Comparison of ENCODE assay signal across 19 cellular contexts in genomic region chr2:49225126-49225525, GRCh38.
A peak's percentile ranks its signal among the peaks of the same experiment; 100 is the strongest.
DNase-seq lines count a peak whose midpoint lies in the region; ATAC-seq, FAIRE-seq and TF ChIP-seq lines count a peak whose summit lies in the region.
"Had no signal": no experiment of that assay in that cellular context is flagged by ENCODE, and none has a peak within 500 bp of the region (broad histone marks: within the 10 kb centered on the region; RNA-seq: fewer than 3 reads in every experiment).

No MANE protein-coding gene starts in this region.

- FAIRE-seq in pancreas (lab: Jason Lieb, UNC): no peak
- FAIRE-seq: G401.6, GM12891 had no signal

- intact Hi-C loops in pancreas (cut with DNase I): no loop called here
- intact Hi-C loops in dorsolateral prefrontal cortex (cut with DNase I): no loop called here

- no peaks in the 10 kb centered on the region for H3K9me3 ChIP-seq in pancreas
- H3K9me3 ChIP-seq: Caco-2 had no signal

- no peaks in the 10 kb centered on the region for H3K9me3 Mint-ChIP-seq in glutamatergic neuron (ENCODE audit: unreplicated experiment)

- ATAC-seq in pancreas: peak; percentile 51 to 75 (median 56)
- ATAC-seq: HCT116 had no signal

- DNase-seq in NCI-H2196 (lab: John Stamatoyannopoulos, UW; ENCODE audit: unreplicated experiment): peak; percentile 35
- DNase-seq in NCI-H2196 treated with DMSO at 0.1 percent for 48 hours (lab: John Stamatoyannopoulos, UW; ENCODE audit: unreplicated experiment): no peak
- DNase-seq in NCI-H1105 (lab: John Stamatoyannopoulos, UW): peak; percentile 48
- DNase-seq in choroid plexus epithelial cell (ENCODE audit: low read depth): peak; percentile 12
- no peak for DNase-seq in pancreas
- no peak for DNase-seq in GM20000 (ENCODE audit: low spot score)
- no peak for DNase-seq in dorsolateral prefrontal cortex
- DNase-seq in glutamatergic neuron: no peak
- DNase-seq: Caco-2; IMR-90; MV-4-11; NCI-H524 treated with DMSO at 0.1 percent for 48 hours; NK-92 treated with Interleukin-12 subunit alpha and Interleukin-12 subunit beta, amount 100 ng/mL, for 24 hours; OCI-M1 had no signal

- no peak overlapping the region for H3K4me3 ChIP-seq in choroid plexus epithelial cell (ENCODE audit: low read depth, low read length)
- no peak overlapping the region for H3K4me3 ChIP-seq in pancreas
- no peak overlapping the region for H3K4me3 ChIP-seq in dorsolateral prefrontal cortex

- TF ChIP-seq CTCF in choroid plexus epithelial cell (conservative IDR thresholded peaks at IDR 0.05; ENCODE audit: low read depth, low read length): no peak
- no peak for TF ChIP-seq CTCF in pancreas (IDR thresholded peaks at IDR 0.05)
- TF ChIP-seq CTCF in GM20000 (IDR thresholded peaks at IDR 0.05; ENCODE audit: extremely low read depth, missing control alignments): no peak
- TF ChIP-seq CTCF in dorsolateral prefrontal cortex (IDR thresholded peaks at IDR 0.05 in 54 of 56, conservative IDR thresholded peaks at IDR 0.05 in 2 of 56; ENCODE audit: low read depth in 1 of 56, partially characterized antibody in 56 of 56): no peak
- no peak for TF ChIP-seq CTCF in glutamatergic neuron (IDR thresholded peaks at IDR 0.05; ENCODE audit: partially characterized antibody, unreplicated experiment)

- H3K27ac ChIP-seq in pancreas: peak overlapping the region in 3 of 4 donors; percentile 8 to 43 (median 20)
- peak overlapping the region in 14 of 59 donors; percentile 7 to 66 (median 38) for H3K27ac ChIP-seq in dorsolateral prefrontal cortex
- H3K27ac ChIP-seq: C4-2B, RWPE1 had no signal

- H3K36me3 ChIP-seq in pancreas: no peaks in the 10 kb centered on the region

- H3K4me1 Mint-ChIP-seq in glutamatergic neuron (ENCODE audit: low read depth, unreplicated experiment): no peaks in the 10 kb centered on the region

- peaks cover 0 to 24% (median 0%) of the 10 kb centered on the region in 3 donors for H3K4me1 ChIP-seq in pancreas

- no peak overlapping the region for H3K27ac Mint-ChIP-seq in glutamatergic neuron (ENCODE audit: unreplicated experiment)

- peaks cover 1% of the 10 kb centered on the region for H3K27me3 Mint-ChIP-seq in glutamatergic neuron (ENCODE audit: unreplicated experiment)

- no peaks in the 10 kb centered on the region for H3K36me3 Mint-ChIP-seq in glutamatergic neuron (ENCODE audit: unreplicated experiment)

- H3K27me3 ChIP-seq in pancreas: no peaks in the 10 kb centered on the region
- H3K27me3 ChIP-seq in dorsolateral prefrontal cortex: no peaks in the 10 kb centered on the region

- H3K4me3 Mint-ChIP-seq in glutamatergic neuron (ENCODE audit: unreplicated experiment): no peak overlapping the region

Comparison
In these comparisons a context has a peak if more than half of its experiments do, and no peak if none do; other contexts are left out.
1. DNase-seq: peak in NCI-H2196 (single experiment), NCI-H1105 (single experiment) and choroid plexus epithelial cell (single experiment); none in NCI-H2196 treated with DMSO at 0.1 percent for 48 hours (single experiment), pancreas (0 of 6), GM20000 (single experiment), dorsolateral prefrontal cortex (0 of 10) and glutamatergic neuron (single experiment).